ENCODE assay signal across 9 cellular contexts in genomic region chr1:26225033-26225831, GRCh38. TPM values are rescaled to one million over a fixed set of nuclear protein-coding genes. Genes with fewer than 3 reads are reported as not detected.
DNase-seq lines count a peak whose midpoint lies in the region; ATAC-seq and TF ChIP-seq lines count a peak whose summit lies in the region.
"Had no signal": no experiment of that assay in that cellular context is flagged by ENCODE, and none has a peak within 500 bp of the region (broad histone marks: within the 10 kb centered on the region; RNA-seq: fewer than 3 reads in every experiment).

No MANE protein-coding gene starts in this region.

- H3K9me3 ChIP-seq in AG04450 (ENCODE audit: control insufficient read depth, insufficient read depth, low read length) = no peaks in the 10 kb centered on the region
- no peaks in the 10 kb centered on the region for H3K9me3 ChIP-seq in adrenal gland (replicated peaks in 1 of 3)
- H3K9me3 ChIP-seq in right atrium auricular region = no peaks in the 10 kb centered on the region
- H3K9me3 ChIP-seq in ovary = no peaks in the 10 kb centered on the region

- 3 to 7% (median 6%) methylated on average over 6 to 50 of the region's 50 CpGs for WGBS in adrenal gland, 4 donors
- WGBS in ovary, 3 donors = 3 to 9% (median 4%) methylated on average over 35 to 50 of the region's 50 CpGs

- no peak for ATAC-seq in HG03139 (IDR thresholded peaks at IDR 0.05; ENCODE audit: unreplicated experiment)

- H3K4me1 ChIP-seq in adrenal gland (replicated peaks in 1 of 2) (peaks cover 5 to 6% of the 10 kb centered on the region in 2 donors), right atrium auricular region (peaks cover 0 to 10% of the 10 kb centered on the region in 2 donors), ovary (ENCODE audit: insufficient read depth) (peaks cover 4% of the 10 kb centered on the region)

- TF ChIP-seq CTCF in AG04450 (IDR thresholded peaks at IDR 0.05; ENCODE audit: low read depth, low read length) (no peak), adrenal gland (IDR thresholded peaks at IDR 0.05) (no peak), right atrium auricular region (IDR thresholded peaks at IDR 0.05) (no peak), ovary (IDR thresholded peaks at IDR 0.05) (no peak)

- TF ChIP-seq EP300 in ovary (IDR thresholded peaks at IDR 0.05) = no peak

- H3K27me3 ChIP-seq in AG04450 (ENCODE audit: control insufficient read depth, insufficient read depth, low read length) = peaks cover 32% of the 10 kb centered on the region
- no peaks in the 10 kb centered on the region for H3K27me3 ChIP-seq in adrenal gland
- no peaks in the 10 kb centered on the region for H3K27me3 ChIP-seq in right atrium auricular region
- no peaks in the 10 kb centered on the region for H3K27me3 ChIP-seq in ovary

- CTCF ChIA-PET in AG04450 (lab: Charles Lee) = interaction anchor here (1.5 to 1.6 kb wide), 2 partner anchors 9 to 50 kb away, joined by 4 read pairs; partner anchors contain the start of gene CEP85

- intact Hi-C loops in adrenal gland (cut with DNase I) = no loop called here
- intact Hi-C loops in ovary (cut with DNase I) = no loop called here

- H3K4me3 ChIP-seq in AG04450 (ENCODE audit: low read depth, low read length) (peak overlapping the region; percentile 43), adrenal gland (peak overlapping the region in 3 of 4 donors; percentile 5 to 45 (median 10)), right atrium auricular region (peak overlapping the region; percentile 29 to 52), ovary (peak overlapping the region; percentile 30)

- H3K36me3 ChIP-seq in adrenal gland (replicated peaks in 1 of 2) (no peaks in the 10 kb centered on the region), right atrium auricular region (no peaks in the 10 kb centered on the region), ovary (no peaks in the 10 kb centered on the region)

- POLR2A ChIA-PET in AG04450 (lab: Yijun Ruan, JAX) = no interaction called here

- DNase-seq in AG04450 (ENCODE audit: low read depth, low spot score) = no peak
- peak; percentile 9 for DNase-seq in NCI-H748 treated with DMSO at 0.1 percent for 48 hours (lab: John Stamatoyannopoulos, UW)
- DNase-seq in adrenal gland = peak; percentile 74 to 89 (median 84)
- DNase-seq in right atrium auricular region (ENCODE audit: low spot score) = no peak
- DNase-seq in ovary = peak; percentile 55 to 72 (median 63)
- DNase-seq in NCI-H146 treated with DMSO at 0.1 percent for 48 hours (lab: John Stamatoyannopoulos, UW; ENCODE audit: unreplicated experiment) = no peak
- DNase-seq in NCI-H2196 treated with DMSO at 0.1 percent for 48 hours (lab: John Stamatoyannopoulos, UW; ENCODE audit: unreplicated experiment) = no peak

- TF ChIP-seq POLR2A in adrenal gland (IDR thresholded peaks at IDR 0.05) (peak in 1 of 2 donors; percentile 54), ovary (IDR thresholded peaks at IDR 0.05) (no peak)

- H3K27ac ChIP-seq in AG04450 (ENCODE audit: low read depth, low read length) (no peak overlapping the region), adrenal gland (peak overlapping the region in 2 of 5 donors; percentile 15 to 64), right atrium auricular region (peak overlapping the region; percentile 8 to 39), ovary (no peak overlapping the region)

RNA-seq across cellular contexts. Expression of gene CEP85, which starts 8.8 kb away (rescaled TPM):
- polyA plus RNA-seq in AG04450 (2011; rRNA removed) (5.7 and 5.8 TPM in 2 replicates), adrenal gland (1 to 10 TPM; 2.5 to 6.1 (median 3.1) TPM), ovary (1 to 10 TPM; 2.0 to 4.4 TPM)
- polyA minus RNA-seq in AG04450 (2011; rRNA and poly(A)+ RNA removed) = 7.5 and 8.2 TPM in 2 replicates
- total RNA-seq in adrenal gland (1 to 10 TPM; 2.6 to 8.7 (median 5.8) TPM), right atrium auricular region (100 to 1,000 TPM in 1 of 2 donors, 10 to 100 TPM in 1; 31.2 to 104 TPM), ovary (1 to 10 TPM; 2.3 to 8.4 (median 4.0) TPM)

RNA-seq across cellular contexts. Expression of gene CATSPER4, which starts 34.8 kb away (rescaled TPM):
- not detected in 2 replicates for polyA plus RNA-seq in AG04450 (2011; rRNA removed)
- not detected in 2 replicates for polyA minus RNA-seq in AG04450 (2011; rRNA and poly(A)+ RNA removed)
- not detected for total RNA-seq in adrenal gland
- not detected for polyA plus RNA-seq in adrenal gland
- not detected for total RNA-seq in right atrium auricular region
- not detected for total RNA-seq in ovary
- polyA plus RNA-seq in ovary = not detected
- total RNA-seq: activated CD8-positive, alpha-beta memory T cell treated with anti-CD3 and anti-CD28 coated beads for 36 hours had no signal

RNA-seq across cellular contexts. Expression of gene CNKSR1, which starts 47.9 kb away (rescaled TPM):
- polyA plus RNA-seq in AG04450 (2011; rRNA removed) (0.05 TPM in 1 of 2 replicates, not detected in the other), adrenal gland (1 to 10 TPM in 1 of 3 donors, under 1 TPM in 2; 0.31 to 1.5 (median 0.64) TPM), ovary (1 to 10 TPM in 1 of 2 donors, under 1 TPM in 1; 0.73 to 1.7 TPM)
- not detected in 2 replicates for polyA minus RNA-seq in AG04450 (2011; rRNA and poly(A)+ RNA removed)
- total RNA-seq in adrenal gland (1 to 10 TPM in 1 of 8 donors, under 1 TPM in 3, not detected in 4; 0.27 to 2.1 (median 0.34) TPM), right atrium auricular region (1 to 10 TPM in 1 of 2 donors, under 1 TPM in 1; 0.52 to 1.3 TPM), ovary (10 to 100 TPM in 1 of 7 donors, 1 to 10 TPM in 6; 2.9 to 16.8 (median 6.3) TPM)

RNA-seq across cellular contexts. Expression of gene ZNF593OS, which starts 53.6 kb away (rescaled TPM):
- polyA plus RNA-seq in AG04450 (2011; rRNA removed) (not detected in 2 replicates), adrenal gland (under 1 TPM in 1 of 3 donors, not detected in 2; 0.88 TPM), ovary (under 1 TPM in 1 of 2 donors, not detected in 1; 0.54 TPM)
- not detected in 2 replicates for polyA minus RNA-seq in AG04450 (2011; rRNA and poly(A)+ RNA removed)
- total RNA-seq in adrenal gland (under 1 TPM in 1 of 8 donors, not detected in 7; 0.18 TPM), right atrium auricular region (not detected), ovary (not detected)
- total RNA-seq: activated CD8-positive, alpha-beta memory T cell treated with anti-CD3 and anti-CD28 coated beads for 36 hours had no signal

RNA-seq across cellular contexts. Expression of gene SH3BGRL3, which starts 54.7 kb away (rescaled TPM):
- polyA plus RNA-seq in AG04450 (2011; rRNA removed) (307 and 326 TPM in 2 replicates), adrenal gland (100 to 1,000 TPM; 178 to 350 (median 321) TPM), ovary (100 to 1,000 TPM in 1 of 2 donors, 10 to 100 TPM in 1; 57.8 to 242 TPM)
- 461 and 520 TPM in 2 replicates for polyA minus RNA-seq in AG04450 (2011; rRNA and poly(A)+ RNA removed)
- total RNA-seq in adrenal gland (100 to 1,000 TPM in 3 of 8 donors, 10 to 100 TPM in 5; 34.0 to 123 (median 77.9) TPM), right atrium auricular region (10 to 100 TPM; 24.8 to 66.0 TPM), ovary (100 to 1,000 TPM in 1 of 7 donors, 10 to 100 TPM in 6; 18.6 to 117 (median 58.3) TPM)

Comparison
In these comparisons a context has a peak if more than half of its experiments do, and no peak if none do; other contexts are left out.
1. DNase-seq: peak in NCI-H748 treated with DMSO at 0.1 percent for 48 hours (single experiment), adrenal gland (7 of 7) and ovary (5 of 5); none in AG04450 (single experiment), right atrium auricular region (single experiment), NCI-H146 treated with DMSO at 0.1 percent for 48 hours (single experiment) and NCI-H2196 treated with DMSO at 0.1 percent for 48 hours (single experiment).
2. H3K27ac ChIP-seq: peak in right atrium auricular region (2 of 2); none in AG04450 (single experiment) and ovary (0 of 2).
3. Peak in every context shown above with its lines, with median percentiles within 50 percentile points of each other: H3K4me3 ChIP-seq.